In genomic region chr5:146965781-146966659, GRCh38 we compare ENCODE assay signal across 9 cellular contexts.
DNase-seq lines count a peak whose midpoint lies in the region; ATAC-seq lines count a peak whose summit lies in the region.
"Had no signal": no experiment of that assay in that cellular context is flagged by ENCODE, and none has a peak within 500 bp of the region (broad histone marks: within the 10 kb centered on the region; RNA-seq: fewer than 3 reads in every experiment).

No MANE protein-coding gene starts in this region.

- H3K27me3 Mint-ChIP-seq in activated CD4-positive, alpha-beta T cell treated with anti-CD3 and anti-CD28 coated beads for 36 hours = no peaks in the 10 kb centered on the region
- H3K27me3 Mint-ChIP-seq: activated naive CD8-positive, alpha-beta T cell had no signal

- CTCF ChIA-PET in activated CD4-positive, alpha-beta T cell treated with anti-CD3 and anti-CD28 coated beads for 36 hours (lab: Charles Lee) = interaction anchor here (0.6 to 5.9 kb wide), 33 partner anchors 9 to 851 kb away, joined by 3 to 75 read pairs (median 4); no protein-coding TSS in a partner anchor

- H3K27ac Mint-ChIP-seq in activated CD4-positive, alpha-beta T cell treated with anti-CD3 and anti-CD28 coated beads for 36 hours = no peak overlapping the region
- H3K27ac Mint-ChIP-seq: activated naive CD8-positive, alpha-beta T cell had no signal

- H3K36me3 Mint-ChIP-seq in activated CD4-positive, alpha-beta T cell treated with anti-CD3 and anti-CD28 coated beads for 36 hours (ENCODE audit: low read depth) = no peaks in the 10 kb centered on the region
- H3K36me3 Mint-ChIP-seq: activated naive CD8-positive, alpha-beta T cell had no signal

- peaks cover 2% of the 10 kb centered on the region for H3K4me1 Mint-ChIP-seq in activated CD4-positive, alpha-beta T cell treated with anti-CD3 and anti-CD28 coated beads for 36 hours

- no peak overlapping the region for H3K4me3 Mint-ChIP-seq in activated CD4-positive, alpha-beta T cell treated with anti-CD3 and anti-CD28 coated beads for 36 hours
- H3K4me3 Mint-ChIP-seq: activated naive CD8-positive, alpha-beta T cell had no signal

- peak; percentile 64 for DNase-seq in COR-L47 (lab: John Stamatoyannopoulos, UW)
- DNase-seq in NCI-H345 treated with DMSO at 0.1 percent for 48 hours (lab: John Stamatoyannopoulos, UW; ENCODE audit: unreplicated experiment) = peak; percentile 75
- peak; percentile 58 for DNase-seq in activated CD4-positive, alpha-beta T cell treated with anti-CD3 and anti-CD28 coated beads for 36 hours
- DNase-seq in ecto neural progenitor cell (ENCODE audit: low spot score) = peak; percentile 73
- peak; percentile 94 for DNase-seq in medulla oblongata (ENCODE audit: extremely low spot score)
- DNase-seq in stimulated activated CD8-positive, alpha-beta memory T cell treated with anti-CD3 and anti-CD28 coated beads, Interleukin-7, amount 100 ng/mL, for 4 hours (ENCODE audit: low read depth in 2 of 2) = peak; percentile 4 to 10

- intact Hi-C loops in activated CD4-positive, alpha-beta T cell treated with anti-CD3 and anti-CD28 coated beads for 36 hours (cut with DNase I, micrococcal nuclease) = loop anchor here (1.0 kb wide), 5 partner anchors 223 to 433 kb away; no protein-coding TSS in a partner anchor

- ATAC-seq in GM19438 (IDR thresholded peaks at IDR 0.05; ENCODE audit: low read depth, unreplicated experiment) (peak; percentile 95), HG03439 (IDR thresholded peaks at IDR 0.05; ENCODE audit: unreplicated experiment) (peak; percentile 92)
- ATAC-seq in activated CD4-positive, alpha-beta T cell treated with anti-CD3 and anti-CD28 coated beads for 36 hours = peak; percentile 81

- POLR2A ChIA-PET in activated CD4-positive, alpha-beta T cell treated with anti-CD3 and anti-CD28 coated beads for 36 hours (lab: Charles Lee) = no interaction called here

- H3K9me3 Mint-ChIP-seq in activated CD4-positive, alpha-beta T cell treated with anti-CD3 and anti-CD28 coated beads for 36 hours (ENCODE audit: low read depth) = no peaks in the 10 kb centered on the region

Comparison
In these comparisons a context has a peak if more than half of its experiments do, and no peak if none do; other contexts are left out.
1. Peak in every context shown above with its lines: DNase-seq and ATAC-seq.
2. DNase-seq: peak in every context shown above with its lines; median percentile 94 in medulla oblongata; 75 in NCI-H345 treated with DMSO at 0.1 percent for 48 hours; 73 in ecto neural progenitor cell; 64 in COR-L47; 58 in activated CD4-positive, alpha-beta T cell treated with anti-CD3 and anti-CD28 coated beads for 36 hours; 7 in stimulated activated CD8-positive, alpha-beta memory T cell treated with anti-CD3 and anti-CD28 coated beads, Interleukin-7, amount 100 ng/mL, for 4 hours.